ENCODE assay signal across 8 cellular contexts in genomic region chr11:107840120-107840479, GRCh38. TPM values are rescaled to one million over a fixed set of nuclear protein-coding genes. Genes with fewer than 3 reads are reported as not detected.
DNase-seq lines count a peak whose midpoint lies in the region; ATAC-seq, FAIRE-seq and TF ChIP-seq lines count a peak whose summit lies in the region.

No MANE protein-coding gene starts in this region.

- H3K27me3 ChIP-seq in breast epithelium, result no peaks in the 10 kb centered on the region
- no peaks in the 10 kb centered on the region for H3K27me3 ChIP-seq in MM.1S (replicated peaks; ENCODE audit: insufficient read depth, low read length)

- peaks cover 91% of the 10 kb centered on the region for H3K79me2 ChIP-seq in MM.1S (ENCODE audit: low read length)

- no peaks in the 10 kb centered on the region for H3K36me3 ChIP-seq in breast epithelium
- H3K36me3 ChIP-seq in MM.1S (replicated peaks; ENCODE audit: insufficient read depth, low read length), result no peaks in the 10 kb centered on the region

- H3K36me3 Mint-ChIP-seq in activated naive CD4-positive, alpha-beta T cell treated with anti-CD3 and anti-CD28 coated beads, Interleukin-2, amount 50 U/mL, for 24 hours, result peaks cover 2% of the 10 kb centered on the region
- no peaks in the 10 kb centered on the region for H3K36me3 Mint-ChIP-seq in osteocyte (ENCODE audit: unreplicated experiment)

- H3K4me3 Mint-ChIP-seq in activated naive CD4-positive, alpha-beta T cell treated with anti-CD3 and anti-CD28 coated beads, Interleukin-2, amount 50 U/mL, for 24 hours, result peak overlapping the region; percentile 74
- H3K4me3 Mint-ChIP-seq in osteocyte (ENCODE audit: unreplicated experiment), result peak overlapping the region; percentile 64

- H3K9ac ChIP-seq in MM.1S (ENCODE audit: low read length), result no peak overlapping the region

- H3F3A ChIP-seq in MM.1S (ENCODE audit: insufficient read depth, low read length), result no peaks in the 10 kb centered on the region

- no peaks in the 10 kb centered on the region for H3K9me3 Mint-ChIP-seq in activated naive CD4-positive, alpha-beta T cell treated with anti-CD3 and anti-CD28 coated beads, Interleukin-2, amount 50 U/mL, for 24 hours
- H3K9me3 Mint-ChIP-seq in osteocyte (ENCODE audit: unreplicated experiment), result no peaks in the 10 kb centered on the region

- peak; percentile 28 for ATAC-seq in HG03432 (IDR thresholded peaks at IDR 0.05; ENCODE audit: unreplicated experiment)

- no peak for FAIRE-seq in RCC 7860 (lab: Jason Lieb, UNC)

- peaks cover 62% of the 10 kb centered on the region for H3K4me1 Mint-ChIP-seq in activated naive CD4-positive, alpha-beta T cell treated with anti-CD3 and anti-CD28 coated beads, Interleukin-2, amount 50 U/mL, for 24 hours
- peaks cover 19% of the 10 kb centered on the region for H3K4me1 Mint-ChIP-seq in osteocyte (ENCODE audit: unreplicated experiment)

- TF ChIP-seq CTCF in breast epithelium (IDR thresholded peaks at IDR 0.05) (no peak), osteocyte (IDR thresholded peaks at IDR 0.05) (no peak), MM.1S (IDR thresholded peaks at IDR 0.05; ENCODE audit: low read length) (no peak)

- no peaks in the 10 kb centered on the region for H3K27me3 Mint-ChIP-seq in activated naive CD4-positive, alpha-beta T cell treated with anti-CD3 and anti-CD28 coated beads, Interleukin-2, amount 50 U/mL, for 24 hours
- no peaks in the 10 kb centered on the region for H3K27me3 Mint-ChIP-seq in osteocyte (ENCODE audit: unreplicated experiment)

- no peaks in the 10 kb centered on the region for H3K9me3 ChIP-seq in breast epithelium
- H3K9me3 ChIP-seq in MM.1S (replicated peaks; ENCODE audit: insufficient read depth, low read length), result no peaks in the 10 kb centered on the region

- H3K4me2 ChIP-seq in MM.1S (ENCODE audit: low read depth, low read length), result no peak overlapping the region

- no peak for TF ChIP-seq POLR2A in breast epithelium (IDR thresholded peaks at IDR 0.05)

- intact Hi-C loops in breast epithelium (cut with DNase I; ENCODE audit: low total_unique reads), result no loop called here

- H3K27ac Mint-ChIP-seq in activated naive CD4-positive, alpha-beta T cell treated with anti-CD3 and anti-CD28 coated beads, Interleukin-2, amount 50 U/mL, for 24 hours, result peak overlapping the region; percentile 98
- H3K27ac Mint-ChIP-seq in osteocyte (ENCODE audit: unreplicated experiment), result peak overlapping the region; percentile 95

- peaks cover 0 to 10% of the 10 kb centered on the region in 2 donors for H3K4me1 ChIP-seq in breast epithelium
- no peaks in the 10 kb centered on the region for H3K4me1 ChIP-seq in MM.1S (ENCODE audit: low read length)

- no peak for DNase-seq in activated naive CD4-positive, alpha-beta T cell treated with Interleukin-2 at 50 U/mL for 16 hours
- peak in 1 of 2 donors; percentile 72 for DNase-seq in breast epithelium (ENCODE audit: low spot score in 2 of 2)
- no peak for DNase-seq in osteocyte (ENCODE audit: extremely low spot score, unreplicated experiment)
- DNase-seq in iPS-NIHi11 (ENCODE audit: low spot score), result no peak
- DNase-seq in MM.1S, result no peak
- DNase-seq in RCC 7860 (ENCODE audit: low spot score), result no peak

- H3K4me3 ChIP-seq in breast epithelium (peak overlapping the region in 1 of 3 donors; percentile 27), MM.1S (ENCODE audit: low read length) (no peak overlapping the region)

- no peak overlapping the region for H2AFZ ChIP-seq in MM.1S (ENCODE audit: low read length)

- H3K27ac ChIP-seq in breast epithelium (peak overlapping the region; percentile 88 to 91), MM.1S (ENCODE audit: low read length) (no peak overlapping the region)

- H3K9me2 ChIP-seq in MM.1S (replicated peaks; ENCODE audit: insufficient read depth, low read length), result no peaks in the 10 kb centered on the region

- H4K20me1 ChIP-seq in MM.1S (ENCODE audit: insufficient read depth, low read length), result 0 out of 2 replicates have a peak, but pooled peaks cover 9% of the 10 kb centered on the region

RNA-seq across cellular contexts. Expression of gene SLC35F2, which starts 18.5 kb away (rescaled TPM):
- total RNA-seq in breast epithelium, result 1 to 10 TPM; 5.7 to 6.9 (median 5.8) TPM
- 3.0 and 3.8 TPM in 2 replicates for total RNA-seq in osteocyte
